ENCODE assay signal across 1 cellular context in genomic region chr10:121500591-121501341, GRCh38.
TF ChIP-seq lines count a peak whose summit lies in the region.

No MANE protein-coding gene starts in this region.

TF ChIP-seq in HEK293, 187 proteins besides CTCF, POLR2A, EP300 and RAD21 (continued from another document and continues in another):
- TF ChIP-seq ZSCAN4 (tag by site-specific recombination; IDR thresholded peaks at IDR 0.05) (0 out of 2 replicates have a peak, but pooled peaks have one; percentile 15), ZNF223 (tag by site-specific recombination; IDR thresholded peaks at IDR 0.05) (no peak), ZNF133 (tag by site-specific recombination; IDR thresholded peaks at IDR 0.05) (no peak), ZNF529 (tag by site-specific recombination; IDR thresholded peaks at IDR 0.05; ENCODE audit: insufficient replicate concordance) (no peak), ZNF449 (tag by site-specific recombination; IDR thresholded peaks at IDR 0.05) (peak; percentile 42; the same call in 1 of the 2 replicates), ZNF518A (tag by site-specific recombination; conservative IDR thresholded peaks at IDR 0.05; ENCODE audit: low read depth) (no peak), BCL6B (tag by site-specific recombination; IDR thresholded peaks at IDR 0.05) (0 out of 2 replicates have a peak, but pooled peaks have one; percentile 38), ZNF112 (tag by site-specific recombination; IDR thresholded peaks at IDR 0.05) (no peak), ZNF560 (tag by site-specific recombination; IDR thresholded peaks at IDR 0.05; ENCODE audit: borderline replicate concordance) (no peak), ZNF510 (tag by site-specific recombination; IDR thresholded peaks at IDR 0.05; ENCODE audit: insufficient replicate concordance) (no peak), ZNF311 (tag by site-specific recombination; IDR thresholded peaks at IDR 0.05; ENCODE audit: borderline replicate concordance) (no peak), ZNF777 (tag by site-specific recombination; IDR thresholded peaks at IDR 0.05; ENCODE audit: borderline replicate concordance) (no peak), ZNF792 (tag by site-specific recombination; IDR thresholded peaks at IDR 0.05) (no peak), ZNF76 (tag by site-specific recombination; IDR thresholded peaks at IDR 0.05; ENCODE audit: borderline replicate concordance, low read depth) (peak; percentile 52; the same call in 1 of the 2 replicates), ZNF596 (tag by site-specific recombination; IDR thresholded peaks at IDR 0.05) (no peak), ZNF148 (tag by site-specific recombination; IDR thresholded peaks at IDR 0.05; ENCODE audit: borderline replicate concordance) (no peak), ZBTB10 (tag by site-specific recombination; IDR thresholded peaks at IDR 0.05) (no peak), PRDM2 (tag by site-specific recombination; IDR thresholded peaks at IDR 0.05; ENCODE audit: borderline replicate concordance) (no peak), ZSCAN16 (tag by site-specific recombination; IDR thresholded peaks at IDR 0.05) (no peak), ZNF791 (tag by site-specific recombination; IDR thresholded peaks at IDR 0.05) (no peak), ZNF280C (tag by site-specific recombination; IDR thresholded peaks at IDR 0.05) (no peak), OVOL3 (tag by site-specific recombination; IDR thresholded peaks at IDR 0.05) (peak; percentile 88; the same call in 1 of the 2 replicates), FEZF1 (tag by site-specific recombination; IDR thresholded peaks at IDR 0.05) (peak; percentile 96), ZNF341 (tag by site-specific recombination; IDR thresholded peaks at IDR 0.05; ENCODE audit: low read depth) (peak; percentile 78), ZBTB8A (tag by site-specific recombination; IDR thresholded peaks at IDR 0.05) (no peak), RBAK (tag by site-specific recombination; IDR thresholded peaks at IDR 0.05) (no peak), ZNF701 (tag by site-specific recombination; IDR thresholded peaks at IDR 0.05) (no peak), SALL2 (tag by site-specific recombination; IDR thresholded peaks at IDR 0.05; ENCODE audit: borderline replicate concordance) (no peak)
